8 cellular contexts compared by ENCODE assay signal in the genomic region with DNA sequence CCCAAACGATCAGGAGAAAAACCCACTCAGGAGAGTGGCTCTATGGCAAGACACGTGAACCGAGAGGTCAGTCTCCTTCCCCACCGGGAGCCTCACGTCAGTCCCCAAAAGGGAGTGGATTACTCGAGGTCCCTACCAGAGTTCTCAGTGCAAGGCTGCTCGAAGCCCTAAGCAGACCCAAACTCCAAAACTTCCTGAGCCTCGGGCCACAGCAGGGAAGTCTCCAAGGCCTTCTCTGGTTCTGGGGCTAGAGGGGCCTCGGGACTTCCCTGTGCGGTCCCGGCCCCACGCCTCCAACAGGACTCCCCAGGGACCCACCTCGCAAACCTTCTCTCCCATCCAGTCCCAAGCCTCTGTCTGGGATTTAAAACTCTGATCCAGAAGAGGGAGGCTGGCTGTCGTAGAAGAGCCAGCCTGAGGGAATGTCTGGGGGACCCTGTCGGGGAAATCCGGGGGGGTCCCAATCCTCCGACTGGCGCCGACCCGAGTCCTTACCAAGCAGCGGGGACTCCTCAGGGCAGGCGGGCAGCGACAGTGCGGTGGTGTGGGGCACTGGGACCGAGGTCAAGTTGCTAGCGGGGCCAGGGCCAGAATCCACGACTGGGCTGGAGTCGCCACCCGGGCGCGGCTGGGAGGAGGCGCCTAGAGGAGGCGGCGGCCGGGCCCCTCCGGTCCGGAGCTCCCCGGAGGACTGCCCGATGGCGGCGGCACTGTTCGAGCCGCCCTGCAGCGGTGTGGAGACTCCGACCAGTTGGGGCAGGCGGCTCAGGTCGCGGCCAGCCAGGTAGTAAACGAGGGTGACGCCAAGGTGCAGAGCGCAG. TPM values are rescaled to one million over a fixed set of nuclear protein-coding genes. Genes with fewer than 3 reads are reported as not detected.
DNase-seq lines count a peak whose midpoint lies in the region; ATAC-seq, FAIRE-seq and TF ChIP-seq lines count a peak whose summit lies in the region.

No MANE protein-coding gene starts in this region.

- intact Hi-C loops in pancreas (cut with DNase I): loop anchor here in 1 of 3 donors (10.0 kb wide), 1 partner anchor 58 kb away; no protein-coding TSS in a partner anchor

- 1% methylated on average over 39 to 51 of the region's 51 CpGs for WGBS in pancreas, 2 donors

- H3K4me3 ChIP-seq in AG10803 (ENCODE audit: low read length) (peak overlapping the region; percentile 96), fibroblast of villous mesenchyme (ENCODE audit: low read depth, low read length) (peak overlapping the region; percentile 95), pancreas (peak overlapping the region; percentile 74 to 93 (median 90))

- FAIRE-seq in pancreas (lab: Jason Lieb, UNC): no peak

- no peaks in the 10 kb centered on the region for H3K27me3 ChIP-seq in pancreas

- peaks cover 36 to 56% (median 37%) of the 10 kb centered on the region in 3 donors for H3K4me1 ChIP-seq in pancreas

- no peaks in the 10 kb centered on the region for H3K36me3 ChIP-seq in pancreas

- ATAC-seq in GM19395 (IDR thresholded peaks at IDR 0.05; ENCODE audit: unreplicated experiment) (peak; percentile 7), HG03571 (IDR thresholded peaks at IDR 0.05; ENCODE audit: unreplicated experiment) (peak; percentile 2), pancreas (peak; percentile 34 to 46 (median 40))

- H3K9me3 ChIP-seq in pancreas: no peaks in the 10 kb centered on the region

- H3K27ac ChIP-seq in pancreas: peak overlapping the region; percentile 78 to 97 (median 93)

- TF ChIP-seq CTCF in AG10803 (conservative IDR thresholded peaks at IDR 0.05; ENCODE audit: low read length) (no peak), fibroblast of villous mesenchyme (IDR thresholded peaks at IDR 0.05; ENCODE audit: insufficient read depth, low read depth, low read length) (no peak), pancreas (IDR thresholded peaks at IDR 0.05) (no peak)

- DNase-seq in AG10803 (ENCODE audit: low read depth) (no peak), fibroblast of villous mesenchyme (ENCODE audit: low read depth) (peak; percentile 54), pancreas (peak in 4 of 6 donors; percentile 26 to 88 (median 63)), NCI-H187 treated with DMSO at 0.1 percent for 48 hours (lab: John Stamatoyannopoulos, UW) (no peak), NCI-H2171 treated with DMSO at 0.1 percent for 48 hours (lab: John Stamatoyannopoulos, UW) (no peak)
- DNase-seq in activated CD8-positive, alpha-beta memory T cell treated with anti-CD3 and anti-CD28 coated beads for 24 hours: peak; percentile 67

RNA-seq across cellular contexts. Expression of a gene that starts 0.7 kb away (rescaled TPM):
- total RNA-seq in fibroblast of villous mesenchyme (23.8 and 28.5 TPM in 2 replicates), pancreas (10 to 100 TPM; 16.1 to 54.2 (median 33.7) TPM)
- polyA plus RNA-seq in pancreas: 10 to 100 TPM in 1 of 2 donors, 1 to 10 TPM in 1; 9.7 to 15.5 TPM

Comparison
In these comparisons a context has a peak if more than half of its experiments do, and no peak if none do; other contexts are left out.
1. DNase-seq: peak in activated CD8-positive, alpha-beta memory T cell treated with anti-CD3 and anti-CD28 coated beads for 24 hours (single experiment), fibroblast of villous mesenchyme (single experiment) and pancreas (4 of 6); none in AG10803 (single experiment), NCI-H187 treated with DMSO at 0.1 percent for 48 hours (single experiment) and NCI-H2171 treated with DMSO at 0.1 percent for 48 hours (single experiment).
2. Peak in every context shown above with its lines, with median percentiles within 50 percentile points of each other: H3K4me3 ChIP-seq and ATAC-seq.